ENCODE assay signal across 7 cellular contexts in the genomic region with DNA sequence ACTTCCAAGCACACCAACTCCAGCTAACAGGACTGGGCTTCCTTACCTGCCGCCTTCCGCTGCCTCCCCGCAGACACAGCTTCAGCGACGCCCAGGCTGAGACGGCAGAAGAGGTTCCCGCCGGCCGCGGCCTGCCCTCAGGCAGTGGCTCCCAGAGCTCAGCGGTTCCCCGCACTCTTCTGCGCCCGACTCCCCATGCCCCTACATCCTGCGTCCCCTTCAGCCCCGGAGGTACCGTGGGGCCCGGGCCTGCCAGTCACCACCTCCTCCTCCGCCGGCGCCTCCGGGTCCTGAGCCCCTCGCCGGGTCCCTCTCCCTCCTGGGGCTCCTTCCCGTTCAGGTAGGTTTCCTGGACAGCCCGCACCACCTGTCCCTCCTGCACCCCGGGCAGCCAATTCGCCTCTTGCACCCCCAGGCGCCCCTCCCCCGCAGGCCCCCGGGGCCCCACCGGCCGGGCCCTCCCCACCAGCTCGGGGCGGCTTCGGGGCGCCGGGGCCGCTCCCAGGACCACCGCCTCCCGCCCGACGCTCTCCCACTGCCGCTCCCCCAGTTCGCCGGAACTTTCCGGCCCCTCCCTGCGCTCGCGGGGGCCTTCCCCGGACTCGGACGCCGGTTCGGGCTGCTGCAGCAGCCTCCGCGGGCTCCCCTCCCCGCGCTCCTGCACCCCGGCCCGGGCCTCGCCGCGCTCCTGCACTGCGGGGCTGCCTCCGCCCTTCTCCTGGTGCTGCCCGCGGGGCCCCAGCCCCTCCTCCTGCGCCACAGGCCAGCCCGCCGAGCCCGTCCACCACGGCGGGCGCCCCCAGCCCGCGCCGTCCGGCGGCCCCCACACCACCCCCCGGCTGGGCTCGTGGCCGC. TPM values are rescaled to one million over a fixed set of nuclear protein-coding genes. Genes with fewer than 3 reads are reported as not detected.
DNase-seq lines count a peak whose midpoint lies in the region; ATAC-seq and TF ChIP-seq lines count a peak whose summit lies in the region.

Gene TNK2, minus strand, starts transcription at position 113 of the 855 bp plus-strand sequence. CDS start 19,963 bp downstream, outside the sequence.

- ATAC-seq in GM18511 (IDR thresholded peaks at IDR 0.05; ENCODE audit: unreplicated experiment) (peak; percentile 15), HG02798 (IDR thresholded peaks at IDR 0.05; ENCODE audit: poor library complexity, unreplicated experiment) (peak; percentile 15), right cardiac atrium (peak; percentile 7 to 10), gastrocnemius medialis (peak in 1 of 2 donors; percentile 5)

- no peak for TF ChIP-seq POLR2A in gastrocnemius medialis (IDR thresholded peaks at IDR 0.05)

- intact Hi-C loops in right cardiac atrium (cut with DNase I) (no loop called here), gastrocnemius medialis (cut with DNase I; ENCODE audit: low total_unique reads) (loop anchor here (2.0 to 5.0 kb wide), 2 partner anchors 14 to 1211 kb away; no protein-coding TSS in a partner anchor)

- TF ChIP-seq CTCF in gastrocnemius medialis (IDR thresholded peaks at IDR 0.05 in 4 of 5, conservative IDR thresholded peaks at IDR 0.05 in 1 of 5): no peak

- H3K36me3 ChIP-seq in gastrocnemius medialis: no peaks in the 10 kb centered on the region

- peak within 1 kb of the TSS; percentile 98 for H3K4me3 ChIP-seq in right cardiac atrium (ENCODE audit: low read length)
- peak within 1 kb of the TSS; percentile 70 to 78 (median 74) for H3K4me3 ChIP-seq in gastrocnemius medialis

- H3K4me1 ChIP-seq in right cardiac atrium (ENCODE audit: control insufficient read depth, insufficient read depth, low read length) (peaks cover 11% of the 10 kb centered on the region), gastrocnemius medialis (peaks cover 29 to 49% of the 10 kb centered on the region in 2 donors)

- H3K9me3 ChIP-seq in right cardiac atrium (ENCODE audit: control insufficient read depth, low read length) (no peaks in the 10 kb centered on the region), gastrocnemius medialis (no peaks in the 10 kb centered on the region)

- H3K27me3 ChIP-seq in right cardiac atrium (ENCODE audit: control insufficient read depth, insufficient read depth) (no peaks in the 10 kb centered on the region), gastrocnemius medialis (no peaks in the 10 kb centered on the region)

- DNase-seq in RKO (ENCODE audit: low spot score) (peak; percentile 39), right cardiac atrium (peak in 2 of 3 donors; percentile 64 to 73), gastrocnemius medialis (peak in 1 of 2 donors; percentile 32), NCI-H510A (lab: John Stamatoyannopoulos, UW) (no peak)

- WGBS in adipose tissue, 3 donors: 1 to 2% (median 1%) methylated on average over 53 to 83 of the region's 83 CpGs
- WGBS in right cardiac atrium: 1% methylated on average over 83 of the region's 83 CpGs

- no peak within 1 kb of the TSS for H3K27ac ChIP-seq in adipose tissue (ENCODE audit: low read depth, low read length)
- peak within 1 kb of the TSS; percentile 63 for H3K27ac ChIP-seq in right cardiac atrium (ENCODE audit: low read length)
- H3K27ac ChIP-seq in gastrocnemius medialis: peak within 1 kb of the TSS; percentile 95 to 99 (median 98)

- in situ Hi-C loops in gastrocnemius medialis (cut with MboI; ENCODE audit: low sequenced_read_pairs in 4 of 4): no loop called here

RNA-seq across cellular contexts. Expression of gene TNK2, which starts in this region (rescaled TPM):
- polyA plus RNA-seq in adipose tissue (10 to 100 TPM; 19.7 to 51.6 (median 43.1) TPM), right cardiac atrium (40.1 TPM)
- total RNA-seq in right cardiac atrium (100 to 1,000 TPM in 1 of 4 donors, 10 to 100 TPM in 3; 74.7 to 162 (median 84.2) TPM), gastrocnemius medialis (10 to 100 TPM; 40.5 to 54.0 (median 49.3) TPM)
